In the genomic region with DNA sequence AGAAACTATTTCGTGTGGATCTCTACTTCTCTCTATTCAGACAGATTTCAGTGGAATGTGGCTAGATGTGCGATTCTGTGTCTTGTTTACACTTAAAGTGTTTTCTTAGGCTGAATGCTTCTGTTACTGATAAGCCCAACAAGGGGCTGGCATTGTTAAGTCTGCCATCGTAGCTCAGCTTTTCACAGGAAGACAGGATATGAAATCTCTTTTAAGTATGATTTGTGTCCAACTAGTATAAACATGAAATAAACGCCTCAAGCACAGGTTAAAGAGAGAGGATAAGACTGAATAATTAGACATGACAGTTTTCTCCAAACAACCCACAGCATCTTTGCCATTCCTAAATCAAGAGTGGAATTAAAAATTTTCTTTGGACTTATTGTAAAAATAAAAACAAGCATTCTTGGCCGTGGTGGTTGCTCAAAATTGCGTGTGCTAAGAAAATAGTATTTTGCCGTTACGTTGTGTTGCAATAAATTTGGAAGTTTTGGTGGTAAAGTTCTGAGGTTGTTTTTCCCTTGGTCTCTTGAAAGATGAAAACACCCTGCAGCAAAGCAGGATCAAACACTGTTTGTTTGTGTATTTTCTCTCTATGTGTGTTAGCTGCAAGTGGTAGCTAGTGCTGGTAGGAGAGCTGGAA, we compare ENCODE assay signal across 14 cellular contexts. TPM values are rescaled to one million over a fixed set of nuclear protein-coding genes. Genes with fewer than 3 reads are reported as not detected.
A peak's percentile ranks its signal among the peaks of the same experiment; 100 is the strongest.
DNase-seq lines count a peak whose midpoint lies in the region; ATAC-seq, FAIRE-seq and TF ChIP-seq lines count a peak whose summit lies in the region.
"Had no signal": no experiment of that assay in that cellular context is flagged by ENCODE, and none has a peak within 500 bp of the region (broad histone marks: within the 10 kb centered on the region; RNA-seq: fewer than 3 reads in every experiment).

No MANE protein-coding gene starts in this region.

- ATAC-seq in GM18907 (IDR thresholded peaks at IDR 0.05; ENCODE audit: unreplicated experiment) = no peak
- no peak for ATAC-seq in pancreas

- no peak for TF ChIP-seq EP300 in suprapubic skin (IDR thresholded peaks at IDR 0.05)

- WGBS in suprapubic skin = 26% methylated on average over 8 of the region's 8 CpGs
- WGBS in pancreas, 2 donors = 27 to 28% methylated on average over 8 of the region's 8 CpGs

- TF ChIP-seq CTCF in fibroblast of the aortic adventitia (IDR thresholded peaks at IDR 0.05; ENCODE audit: insufficient read depth, low read length) (no peak), suprapubic skin (IDR thresholded peaks at IDR 0.05) (no peak), pancreas (IDR thresholded peaks at IDR 0.05) (no peak)

- intact Hi-C loops in pancreas (cut with DNase I) = no loop called here

- H3K4me1 ChIP-seq in SJCRH30 (peaks cover 13% of the 10 kb centered on the region), suprapubic skin (peaks cover 4% of the 10 kb centered on the region), pancreas (no peaks in the 10 kb centered on the region)
- H3K4me1 ChIP-seq: colonic mucosa had no signal

- H3K9me3 ChIP-seq in SJCRH30 (replicated peaks) = no peaks in the 10 kb centered on the region
- no peaks in the 10 kb centered on the region for H3K9me3 ChIP-seq in suprapubic skin
- H3K9me3 ChIP-seq in pancreas = no peaks in the 10 kb centered on the region
- H3K9me3 ChIP-seq: colonic mucosa had no signal

- no peaks in the 10 kb centered on the region for H3K27me3 ChIP-seq in SJCRH30
- H3K27me3 ChIP-seq in suprapubic skin = no peaks in the 10 kb centered on the region
- no peaks in the 10 kb centered on the region for H3K27me3 ChIP-seq in pancreas
- H3K27me3 ChIP-seq: colonic mucosa had no signal

- no peak for TF ChIP-seq POLR2A in suprapubic skin (IDR thresholded peaks at IDR 0.05)

- H3K36me3 ChIP-seq in SJCRH30 (no peaks in the 10 kb centered on the region), suprapubic skin (no peaks in the 10 kb centered on the region), pancreas (no peaks in the 10 kb centered on the region)
- H3K36me3 ChIP-seq: colonic mucosa had no signal

- peak overlapping the region; percentile 15 for H3K4me3 ChIP-seq in SJCRH30
- peak overlapping the region; percentile 6 for H3K4me3 ChIP-seq in fibroblast of the aortic adventitia (ENCODE audit: low read depth, low read length)
- peak overlapping the region; percentile 26 for H3K4me3 ChIP-seq in suprapubic skin
- H3K4me3 ChIP-seq in pancreas = no peak overlapping the region
- H3K4me3 ChIP-seq: colonic mucosa had no signal

- peak; percentile 75 for DNase-seq in SIG-M5 treated with dmso at 0.1 percent for 504 hours (lab: John Stamatoyannopoulos, UW; ENCODE audit: unreplicated experiment)
- DNase-seq in SIG-M5 (lab: John Stamatoyannopoulos, UW) = no peak
- peak in 1 of 2 experiments; percentile 36 for DNase-seq in SJCRH30
- peak; percentile 40 for DNase-seq in fibroblast of the aortic adventitia (ENCODE audit: low read depth)
- no peak for DNase-seq in suprapubic skin (ENCODE audit: low spot score in 2 of 2)
- DNase-seq in hypothalamus (lab: John Stamatoyannopoulos, UW) = no peak
- no peak for DNase-seq in pancreas
- DNase-seq: activated naive CD4-positive, alpha-beta T cell treated with anti-CD3 and anti-CD28 coated beads, Interleukin-2, amount 10 ng/mL, durations not matched to agents 7 days and 5 days; colonic mucosa; NCI-H2029; T1000 had no signal

- no peak for FAIRE-seq in pancreas (lab: Jason Lieb, UNC)

- no peak overlapping the region for H3K27ac ChIP-seq in SJCRH30
- no peak overlapping the region for H3K27ac ChIP-seq in suprapubic skin
- H3K27ac ChIP-seq in pancreas = no peak overlapping the region
- H3K27ac ChIP-seq: colonic mucosa had no signal

RNA-seq across cellular contexts. Expression of gene VIT, which starts 1.0 kb away (rescaled TPM):
- total RNA-seq in SJCRH30 (2014; rRNA removed; shearing (Covaris generic)) = 0.13 and 0.40 TPM in 2 replicates
- 2.0 and 12.9 TPM in 2 replicates for total RNA-seq in fibroblast of the aortic adventitia (ENCODE audit: low replicate concordance)
- total RNA-seq in suprapubic skin = 1 to 10 TPM; 5.6 to 9.8 (median 9.1) TPM
- 1 to 10 TPM in 1 of 6 donors, under 1 TPM in 5; 0.19 to 2.9 (median 0.34) TPM for total RNA-seq in pancreas
- polyA plus RNA-seq in pancreas = under 1 TPM; 0.35 to 0.42 TPM
- total RNA-seq: A673; activated CD8-positive, alpha-beta memory T cell treated with anti-CD3 and anti-CD28 coated beads for 36 hours had no signal

Comparison
In these comparisons a context has a peak if more than half of its experiments do, and no peak if none do; other contexts are left out.
1. DNase-seq: peak in SIG-M5 treated with dmso at 0.1 percent for 504 hours (single experiment) and fibroblast of the aortic adventitia (single experiment); none in SIG-M5 (single experiment), suprapubic skin (0 of 2), hypothalamus (0 of 51) and pancreas (0 of 6).
2. H3K4me3 ChIP-seq: peak in SJCRH30 (single experiment), fibroblast of the aortic adventitia (single experiment) and suprapubic skin (single experiment); none in pancreas (0 of 4).